In genomic region chr10:77825965-77826364, GRCh38 we compare ENCODE assay signal across 1 cellular context.
TF ChIP-seq lines count a peak whose summit lies in the region.

No MANE protein-coding gene starts in this region.

TF ChIP-seq in WTC11, 78 proteins besides CTCF, POLR2A, EP300 and RAD21 (continued from another document):
- TF ChIP-seq ZNF281 (CRISPR knock-in tag; IDR thresholded peaks at IDR 0.05) (no peak), MXD4 (CRISPR knock-in tag; IDR thresholded peaks at IDR 0.05; ENCODE audit: borderline replicate concordance) (no peak)
